In genomic region chr16:25257504-25257955, GRCh38 we compare ENCODE assay signal across 8 cellular contexts. TPM values are rescaled to one million over a fixed set of nuclear protein-coding genes. Genes with fewer than 3 reads are reported as not detected.
DNase-seq lines count a peak whose midpoint lies in the region; ATAC-seq, FAIRE-seq and TF ChIP-seq lines count a peak whose summit lies in the region.

TSS of gene ZKSCAN2 (minus strand) at chr16:25257845. CDS start at chr16:25257127, 718 bp downstream.

- H3K27ac Mint-ChIP-seq in IgD-negative memory B cell: peak within 1 kb of the TSS; percentile 96 to 99 (median 98)

- DNase-seq in Daoy (ENCODE audit: low read depth): peak; percentile 92
- DNase-seq in SHP77 treated with DMSO at 0.1 percent for 48 hours (lab: John Stamatoyannopoulos, UW): peak; percentile 84
- peak; percentile 84 for DNase-seq in activated naive CD4-positive, alpha-beta T cell treated with Interleukin-2 at 50 U/mL for 16 hours
- DNase-seq in frontal cortex (ENCODE audit: low spot score in 2 of 2): peak; percentile 80 to 89
- DNase-seq in substantia nigra (lab: John Stamatoyannopoulos, UW): peak in 48 of 49 donors; percentile 38 to 95 (median 82)

- H3K4me1 ChIP-seq in neutrophil (ENCODE audit: control insufficient read depth in 1 of 2, insufficient read depth in 1 of 2, low read depth in 1 of 2, low read length in 1 of 2): peaks cover 22 to 24% of the 10 kb centered on the region in 2 experiments

- H3K27ac ChIP-seq in neutrophil: peak within 1 kb of the TSS; percentile 96
- peak within 1 kb of the TSS; percentile 83 for H3K27ac ChIP-seq in substantia nigra (ENCODE audit: low read depth, low read length, poor library complexity, severe bottlenecking)

- peaks cover 31 to 45% (median 32%) of the 10 kb centered on the region in 3 donors for H3K4me1 Mint-ChIP-seq in IgD-negative memory B cell

- no peak for FAIRE-seq in frontal cortex (lab: Jason Lieb, UNC)

- no peak for TF ChIP-seq CTCF in neutrophil (IDR thresholded peaks at IDR 0.05)

- no peaks in the 10 kb centered on the region for H3K36me3 Mint-ChIP-seq in IgD-negative memory B cell

- peaks cover 3% of the 10 kb centered on the region for H3K36me3 ChIP-seq in neutrophil

- no peaks in the 10 kb centered on the region for H3K27me3 Mint-ChIP-seq in IgD-negative memory B cell

- peak within 1 kb of the TSS; percentile 71 to 86 for H3K4me3 ChIP-seq in neutrophil (ENCODE audit: low read depth in 1 of 2, low read length in 1 of 2)

- H3K9me3 ChIP-seq in neutrophil: no peaks in the 10 kb centered on the region

- peak; percentile 73 for ATAC-seq in GM21576 (IDR thresholded peaks at IDR 0.05; ENCODE audit: unreplicated experiment)

- H3K27me3 ChIP-seq in neutrophil: no peaks in the 10 kb centered on the region

- no peaks in the 10 kb centered on the region for H3K9me3 Mint-ChIP-seq in IgD-negative memory B cell

- peak within 1 kb of the TSS; percentile 90 to 97 (median 95) for H3K4me3 Mint-ChIP-seq in IgD-negative memory B cell

RNA-seq across cellular contexts. Expression of gene ZKSCAN2, which starts in this region (rescaled TPM):
- total RNA-seq in Daoy (2014; rRNA removed; shearing (Covaris generic)): 1.4 and 2.0 TPM in 2 replicates
- polyA plus RNA-seq in IgD-negative memory B cell: 1.4 TPM
- total RNA-seq in frontal cortex: 13.9 TPM

Comparison
In these comparisons a context has a peak if more than half of its experiments do, and no peak if none do; other contexts are left out.
1. Peak in every context shown above with its lines: DNase-seq, ATAC-seq, H3K4me3 ChIP-seq and H3K27ac ChIP-seq.